12 cellular contexts compared by ENCODE assay signal in the genomic region with DNA sequence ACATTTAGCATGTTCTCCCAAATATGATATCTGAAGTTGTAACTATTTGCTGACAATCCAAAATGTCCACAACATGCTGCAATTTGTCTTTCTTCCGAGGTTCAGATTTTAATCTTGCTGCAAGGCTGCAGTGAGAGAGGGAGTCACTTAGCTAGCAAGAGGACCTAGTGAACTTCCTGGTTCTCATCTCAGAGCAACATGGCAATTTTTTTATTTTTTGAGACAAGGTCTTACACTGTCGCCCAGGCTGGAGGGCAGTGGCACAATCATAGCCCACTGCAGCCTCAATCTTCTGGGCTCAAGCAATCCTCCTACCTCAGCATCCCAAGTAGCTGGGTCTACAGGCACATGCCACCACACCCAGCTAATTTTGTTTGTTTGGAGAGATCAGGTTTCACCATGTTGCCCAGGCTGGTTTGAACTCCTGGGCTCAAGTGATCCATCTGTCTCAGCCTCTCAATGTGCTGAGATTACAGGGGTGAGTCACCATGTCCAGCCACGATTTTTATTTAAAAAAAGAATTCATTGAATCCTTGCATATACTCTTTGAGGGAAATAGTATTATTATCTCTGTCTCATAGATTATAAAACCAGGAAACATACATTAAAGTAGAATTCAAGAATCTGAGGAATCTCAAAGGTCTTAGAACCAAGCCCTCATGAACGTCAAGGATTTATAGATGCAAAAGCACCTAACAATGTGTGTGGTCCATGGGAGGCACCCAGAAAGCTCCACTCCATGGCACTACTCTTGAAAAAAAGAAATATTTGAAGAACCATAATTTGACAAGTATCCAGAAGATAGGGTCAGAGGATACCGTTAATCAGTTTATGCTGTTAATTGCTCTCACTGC. TPM values are rescaled to one million over a fixed set of nuclear protein-coding genes. Genes with fewer than 3 reads are reported as not detected.
DNase-seq lines count a peak whose midpoint lies in the region; FAIRE-seq and TF ChIP-seq lines count a peak whose summit lies in the region.
"Had no signal": no experiment of that assay in that cellular context is flagged by ENCODE, and none has a peak within 500 bp of the region (broad histone marks: within the 10 kb centered on the region; RNA-seq: fewer than 3 reads in every experiment).

No MANE protein-coding gene starts in this region.

- H3K36me3 Mint-ChIP-seq in astrocyte (ENCODE audit: low read depth, unreplicated experiment): no peaks in the 10 kb centered on the region

- H3K27me3 ChIP-seq in MG63 (no peaks in the 10 kb centered on the region), astrocyte (ENCODE audit: insufficient read depth, low read length) (no peaks in the 10 kb centered on the region)
- H3K27me3 ChIP-seq: thyroid gland had no signal

- no peak for TF ChIP-seq CTCF in astrocyte (IDR thresholded peaks at IDR 0.05; ENCODE audit: insufficient read depth, low read depth, low read length)

- FAIRE-seq in astrocyte (lab: Jason Lieb, UNC): no peak

- no peak overlapping the region for H3K9ac ChIP-seq in astrocyte (ENCODE audit: low read length)

- H3K36me3 ChIP-seq in MG63 (no peaks in the 10 kb centered on the region), astrocyte (ENCODE audit: insufficient read depth, low read length) (no peaks in the 10 kb centered on the region)
- H3K36me3 ChIP-seq: thyroid gland had no signal

- H3K27ac Mint-ChIP-seq in astrocyte (ENCODE audit: unreplicated experiment): no peak overlapping the region

- no peaks in the 10 kb centered on the region for H3K4me1 Mint-ChIP-seq in astrocyte (ENCODE audit: low read depth, unreplicated experiment)

- H3K4me3 ChIP-seq in MG63 (no peak overlapping the region), astrocyte (ENCODE audit: insufficient read depth, low read depth, low read length) (no peak overlapping the region)
- H3K4me3 ChIP-seq: thyroid gland had no signal

- H3K4me1 ChIP-seq in astrocyte (ENCODE audit: insufficient read depth, low read length): peaks cover 3% of the 10 kb centered on the region
- H3K4me1 ChIP-seq: thyroid gland had no signal

- H3K4me3 Mint-ChIP-seq in astrocyte (ENCODE audit: unreplicated experiment): no peak overlapping the region

- H4K20me1 ChIP-seq in astrocyte (ENCODE audit: insufficient read depth, low read length): no peaks in the 10 kb centered on the region

- peaks cover 7% of the 10 kb centered on the region for H3K27me3 Mint-ChIP-seq in astrocyte (ENCODE audit: low read depth, unreplicated experiment)

- H3K27ac ChIP-seq in astrocyte (ENCODE audit: low read depth, low read length): no peak overlapping the region
- H3K27ac ChIP-seq: thyroid gland had no signal

- H3K9me3 ChIP-seq in MG63 (peaks cover 2% of the 10 kb centered on the region; the same call in 1 of the 2 replicates), astrocyte (ENCODE audit: insufficient read depth, low read depth, low read length) (no peaks in the 10 kb centered on the region)
- H3K9me3 ChIP-seq: thyroid gland had no signal

- H2AFZ ChIP-seq in astrocyte (ENCODE audit: low read depth, low read length): no peak overlapping the region

- DNase-seq in ELR (ENCODE audit: low read depth) (peak; percentile 54), MG63 (peak; percentile 83), astrocyte (ENCODE audit: low read depth) (peak; percentile 75), myocyte (ENCODE audit: low read depth) (peak; percentile 68), NCI-H1694 treated with DMSO at 0.1 percent for 48 hours (lab: John Stamatoyannopoulos, UW) (no peak), GM19240 (ENCODE audit: insufficient read length, low spot score) (no peak)
- DNase-seq in activated CD8-positive, alpha-beta memory T cell treated with anti-CD3 and anti-CD28 coated beads for 24 hours: no peak
- DNase-seq: DND-41, KBM-7, thyroid gland had no signal

- H3K79me2 ChIP-seq in astrocyte (ENCODE audit: insufficient read depth, low read length): no peaks in the 10 kb centered on the region

- H3K9me3 Mint-ChIP-seq in astrocyte (ENCODE audit: unreplicated experiment): peaks cover 2% of the 10 kb centered on the region

- H3K4me2 ChIP-seq in astrocyte (ENCODE audit: low read length): no peak overlapping the region

RNA-seq across cellular contexts. Expression of a gene that starts 9.1 kb away (rescaled TPM):
- total RNA-seq in MG63 (2014; rRNA removed; shearing (Covaris generic); ENCODE audit: low replicate concordance): not detected in 2 replicates
- not detected in 2 replicates for total RNA-seq in astrocyte
- not detected in 2 replicates for total RNA-seq in myocyte
- polyA plus RNA-seq in myocyte (2012): not detected
- total RNA-seq: glomerular endothelial cell, lung microvascular endothelial cell had no signal

Comparison
In these comparisons a context has a peak if more than half of its experiments do, and no peak if none do; other contexts are left out.
1. DNase-seq: peak in ELR (single experiment), MG63 (single experiment), astrocyte (single experiment) and myocyte (single experiment); none in NCI-H1694 treated with DMSO at 0.1 percent for 48 hours (single experiment), GM19240 (single experiment) and activated CD8-positive, alpha-beta memory T cell treated with anti-CD3 and anti-CD28 coated beads for 24 hours (single experiment).